Comparison of ENCODE assay signal across 9 cellular contexts in genomic region chr7:139739863-139740597, GRCh38. TPM values are rescaled to one million over a fixed set of nuclear protein-coding genes. Genes with fewer than 3 reads are reported as not detected.
DNase-seq lines count a peak whose midpoint lies in the region; ATAC-seq and TF ChIP-seq lines count a peak whose summit lies in the region.
"Had no signal": no experiment of that assay in that cellular context is flagged by ENCODE, and none has a peak within 500 bp of the region (broad histone marks: within the 10 kb centered on the region; RNA-seq: fewer than 3 reads in every experiment).

No MANE protein-coding gene starts in this region.

- H3K27ac Mint-ChIP-seq in activated naive CD4-positive, alpha-beta T cell treated with anti-CD3 and anti-CD28 coated beads, Interleukin-2, amount 50 U/mL, for 24 hours = peak overlapping the region; percentile 62
- no peak overlapping the region for H3K27ac Mint-ChIP-seq in activated naive CD4-positive, alpha-beta T cell treated with anti-CD3 and anti-CD28 coated beads for 36 hours

- no peaks in the 10 kb centered on the region for H3K27me3 Mint-ChIP-seq in activated naive CD4-positive, alpha-beta T cell treated with anti-CD3 and anti-CD28 coated beads, Interleukin-2, amount 50 U/mL, for 24 hours
- H3K27me3 Mint-ChIP-seq in activated naive CD4-positive, alpha-beta T cell treated with anti-CD3 and anti-CD28 coated beads for 36 hours (ENCODE audit: low read depth) = no peaks in the 10 kb centered on the region

- H3K9me3 ChIP-seq in breast epithelium (no peaks in the 10 kb centered on the region), right lobe of liver (no peaks in the 10 kb centered on the region), transverse colon (no peaks in the 10 kb centered on the region), uterus (no peaks in the 10 kb centered on the region)

- H3K36me3 ChIP-seq in breast epithelium (no peaks in the 10 kb centered on the region), right lobe of liver (no peaks in the 10 kb centered on the region), transverse colon (no peaks in the 10 kb centered on the region), uterus (no peaks in the 10 kb centered on the region)

- H3K4me3 ChIP-seq in breast epithelium (no peak overlapping the region), right lobe of liver (no peak overlapping the region), transverse colon (no peak overlapping the region), uterus (no peak overlapping the region)
- H3K4me3 ChIP-seq: GM12878 had no signal

- H3K4me1 Mint-ChIP-seq in activated naive CD4-positive, alpha-beta T cell treated with anti-CD3 and anti-CD28 coated beads, Interleukin-2, amount 50 U/mL, for 24 hours = peaks cover 86% of the 10 kb centered on the region
- H3K4me1 Mint-ChIP-seq in activated naive CD4-positive, alpha-beta T cell treated with anti-CD3 and anti-CD28 coated beads for 36 hours (ENCODE audit: low read depth) = peaks cover 51% of the 10 kb centered on the region

- TF ChIP-seq EP300 in transverse colon (IDR thresholded peaks at IDR 0.05; ENCODE audit: low read depth) = no peak

- ATAC-seq in right lobe of liver = peak; percentile 36 to 81 (median 76)
- ATAC-seq: GM12878 had no signal

- H3K9me3 Mint-ChIP-seq in activated naive CD4-positive, alpha-beta T cell treated with anti-CD3 and anti-CD28 coated beads, Interleukin-2, amount 50 U/mL, for 24 hours = no peaks in the 10 kb centered on the region
- H3K9me3 Mint-ChIP-seq in activated naive CD4-positive, alpha-beta T cell treated with anti-CD3 and anti-CD28 coated beads for 36 hours = no peaks in the 10 kb centered on the region

- H3K27ac ChIP-seq in breast epithelium = peak overlapping the region; percentile 14 to 50
- H3K27ac ChIP-seq in right lobe of liver = peak overlapping the region; percentile 65 to 84 (median 78)
- H3K27ac ChIP-seq in transverse colon = peak overlapping the region; percentile 23 to 65 (median 42)
- H3K27ac ChIP-seq in uterus = no peak overlapping the region

- peaks cover 4% of the 10 kb centered on the region for H3K36me3 Mint-ChIP-seq in activated naive CD4-positive, alpha-beta T cell treated with anti-CD3 and anti-CD28 coated beads, Interleukin-2, amount 50 U/mL, for 24 hours
- peaks cover 2% of the 10 kb centered on the region for H3K36me3 Mint-ChIP-seq in activated naive CD4-positive, alpha-beta T cell treated with anti-CD3 and anti-CD28 coated beads for 36 hours (ENCODE audit: low read depth)

- intact Hi-C loops in activated naive CD4-positive, alpha-beta T cell treated with anti-CD3 and anti-CD28 coated beads for 36 hours (cut with micrococcal nuclease) = no loop called here
- intact Hi-C loops in breast epithelium (cut with DNase I; ENCODE audit: low total_unique reads) = no loop called here
- intact Hi-C loops in right lobe of liver (cut with DNase I) = no loop called here
- intact Hi-C loops in transverse colon (cut with DNase I; ENCODE audit: low total_unique reads) = no loop called here
- intact Hi-C loops in uterus (cut with DNase I; ENCODE audit: low total_unique reads) = no loop called here

- no peak overlapping the region for H3K4me3 Mint-ChIP-seq in activated naive CD4-positive, alpha-beta T cell treated with anti-CD3 and anti-CD28 coated beads, Interleukin-2, amount 50 U/mL, for 24 hours
- H3K4me3 Mint-ChIP-seq in activated naive CD4-positive, alpha-beta T cell treated with anti-CD3 and anti-CD28 coated beads for 36 hours = no peak overlapping the region

- no peak for DNase-seq in activated naive CD4-positive, alpha-beta T cell treated with anti-CD3 and anti-CD28 coated beads for 36 hours
- DNase-seq in breast epithelium (ENCODE audit: low spot score in 2 of 2) (no peak), right lobe of liver (peak; percentile 57 to 95 (median 93)), transverse colon (peak; percentile 44), uterus (no peak), NCI-H2171 (lab: John Stamatoyannopoulos, UW) (no peak)
- no peak for DNase-seq in activated T-cell treated with anti-CD3 and anti-CD28 coated beads, Interleukin-2, amount 50 U/mL, for 1 hour

- no peaks in the 10 kb centered on the region for H3K27me3 ChIP-seq in breast epithelium
- no peaks in the 10 kb centered on the region for H3K27me3 ChIP-seq in right lobe of liver
- H3K27me3 ChIP-seq in transverse colon = no peaks in the 10 kb centered on the region
- no peaks in the 10 kb centered on the region for H3K27me3 ChIP-seq in uterus

- in situ Hi-C loops in transverse colon (cut with MboI; ENCODE audit: low pct_ligation_motif_present in 1 of 4, low pct_unique_long_range_greater_than_20kb in 1 of 4, low sequenced_read_pairs in 3 of 4) = no loop called here

- H3K4me1 ChIP-seq in breast epithelium (peaks cover 0 to 3% of the 10 kb centered on the region in 2 donors), right lobe of liver (peaks cover 0 to 91% (median 27%) of the 10 kb centered on the region in 4 donors), transverse colon (peaks cover 22 to 76% (median 44%) of the 10 kb centered on the region in 4 donors), uterus (peaks cover 0 to 9% of the 10 kb centered on the region in 2 donors)

- CTCF ChIA-PET in activated naive CD4-positive, alpha-beta T cell treated with anti-CD3 and anti-CD28 coated beads for 36 hours (lab: Charles Lee) = no interaction called here

- TF ChIP-seq POLR2A in breast epithelium (IDR thresholded peaks at IDR 0.05) (no peak), right lobe of liver (IDR thresholded peaks at IDR 0.05) (no peak), transverse colon (IDR thresholded peaks at IDR 0.05) (no peak), uterus (IDR thresholded peaks at IDR 0.05) (no peak)

- TF ChIP-seq CTCF in breast epithelium (IDR thresholded peaks at IDR 0.05) = no peak
- no peak for TF ChIP-seq CTCF in right lobe of liver (IDR thresholded peaks at IDR 0.05)
- TF ChIP-seq CTCF in transverse colon (IDR thresholded peaks at IDR 0.05) = no peak
- no peak for TF ChIP-seq CTCF in uterus (IDR thresholded peaks at IDR 0.05)

- 25% methylated on average over 9 of the region's 17 CpGs for WGBS in right lobe of liver (ENCODE audit: insufficient coverage, low coverage, low lambda C conversion rate, missing lambda C conversion rate)
- WGBS in transverse colon (ENCODE audit: low coverage in 1 of 2), 2 donors = 62 to 92% methylated on average over 5 to 17 of the region's 17 CpGs

RNA-seq across cellular contexts. Expression of gene HIPK2, which starts 37.8 kb away (rescaled TPM):
- 10 to 100 TPM; 16.8 to 17.3 TPM for total RNA-seq in activated naive CD4-positive, alpha-beta T cell treated with anti-CD3 and anti-CD28 coated beads for 36 hours
- total RNA-seq in breast epithelium (10 to 100 TPM; 26.4 to 31.8 (median 31.1) TPM), right lobe of liver (10 to 100 TPM; 48.5 to 68.0 (median 59.6) TPM), transverse colon (10 to 100 TPM; 27.3 to 40.3 (median 33.6) TPM), uterus (10 to 100 TPM in 3 of 4 donors, 1 to 10 TPM in 1; 9.4 to 65.8 (median 19.2) TPM)

Comparison
In these comparisons a context has a peak if more than half of its experiments do, and no peak if none do; other contexts are left out.
1. DNase-seq: peak in right lobe of liver (3 of 3) and transverse colon (single experiment); none in activated naive CD4-positive, alpha-beta T cell treated with anti-CD3 and anti-CD28 coated beads for 36 hours (single experiment), breast epithelium (0 of 2), activated T-cell treated with anti-CD3 and anti-CD28 coated beads, Interleukin-2, amount 50 U/mL, for 1 hour (single experiment), uterus (0 of 2) and NCI-H2171 (single experiment).
2. H3K27ac ChIP-seq: peak in breast epithelium (2 of 2), right lobe of liver (3 of 3) and transverse colon (4 of 4); none in uterus (0 of 2).